Comparison of ENCODE assay signal across 25 cellular contexts in the genomic region with DNA sequence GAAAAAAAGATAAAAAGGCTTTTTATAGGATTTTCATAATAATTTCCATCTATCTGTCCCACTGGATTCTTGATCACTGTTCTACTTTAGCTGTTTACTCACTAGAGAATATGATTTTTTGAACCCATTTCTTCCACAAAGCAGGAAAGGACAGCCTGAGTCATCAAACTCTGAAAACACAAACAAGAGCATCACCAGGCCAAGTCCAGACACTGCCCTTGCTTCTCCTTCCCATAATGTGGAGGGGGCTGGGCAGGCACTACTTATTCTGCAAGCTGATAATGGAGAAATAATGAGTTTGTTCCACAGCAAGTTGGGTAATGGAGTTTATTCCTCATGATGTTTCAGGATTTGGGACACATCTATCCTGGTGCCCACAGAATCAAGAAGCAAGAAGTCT. TPM values are rescaled to one million over a fixed set of nuclear protein-coding genes. Genes with fewer than 3 reads are reported as not detected.
DNase-seq lines count a peak whose midpoint lies in the region; ATAC-seq and TF ChIP-seq lines count a peak whose summit lies in the region.
"Had no signal": no experiment of that assay in that cellular context is flagged by ENCODE, and none has a peak within 500 bp of the region (broad histone marks: within the 10 kb centered on the region; RNA-seq: fewer than 3 reads in every experiment).

No MANE protein-coding gene starts in this region.

- no peak overlapping the region for H3K4me3 Mint-ChIP-seq in MCF 10A (ENCODE audit: unreplicated experiment)
- no peak overlapping the region for H3K4me3 Mint-ChIP-seq in WTC11
- H3K4me3 Mint-ChIP-seq: activated naive CD4-positive, alpha-beta T cell treated with anti-CD3 and anti-CD28 coated beads, Interleukin-2, amount 50 U/mL, for 24 hours; nephron progenitor cell had no signal

- intact Hi-C loops in MCF 10A (cut with micrococcal nuclease), result no loop called here
- intact Hi-C loops in breast epithelium (cut with DNase I; ENCODE audit: low total_unique reads), result no loop called here

- TF ChIP-seq CTCF in MCF 10A (IDR thresholded peaks at IDR 0.05; ENCODE audit: unreplicated experiment), result no peak
- no peak for TF ChIP-seq CTCF in breast epithelium (IDR thresholded peaks at IDR 0.05)
- TF ChIP-seq CTCF in WTC11 (IDR thresholded peaks at IDR 0.05), result no peak
- no peak for TF ChIP-seq CTCF in fibroblast of mammary gland (conservative IDR thresholded peaks at IDR 0.05; ENCODE audit: control insufficient read depth, insufficient read depth, low read depth, low read length)
- no peak for TF ChIP-seq CTCF in GM10266 (IDR thresholded peaks at IDR 0.05; ENCODE audit: control insufficient read depth, insufficient read depth, low read depth, missing control alignments)

- H3K9me3 Mint-ChIP-seq in MCF 10A (ENCODE audit: unreplicated experiment) (peaks cover 9% of the 10 kb centered on the region), WTC11 (peaks cover 16% of the 10 kb centered on the region)
- H3K9me3 Mint-ChIP-seq: activated naive CD4-positive, alpha-beta T cell treated with anti-CD3 and anti-CD28 coated beads, Interleukin-2, amount 50 U/mL, for 24 hours had no signal

- ATAC-seq in WTC11, result no peak
- no peak for ATAC-seq in GM19351 (IDR thresholded peaks at IDR 0.05; ENCODE audit: unreplicated experiment)
- ATAC-seq: GM12878, lower lobe of right lung, sciatic nerve had no signal

- no peaks in the 10 kb centered on the region for H3K36me3 ChIP-seq in breast epithelium
- H3K36me3 ChIP-seq: HAP-1, ovary, transverse colon had no signal

- H3K4me3 ChIP-seq in breast epithelium, result no peak overlapping the region
- H3K4me3 ChIP-seq in fibroblast of mammary gland (ENCODE audit: control insufficient read depth, low read depth, low read length), result no peak overlapping the region
- H3K4me3 ChIP-seq: GM12878, HAP-1, lower lobe of right lung, ovary, stomach, transverse colon had no signal

- BruUV-seq in MCF 10A (replicated peaks; lab: Mats Ljungman, UMichigan), result no TSS peak

- POLR2A ChIA-PET in MCF 10A (lab: Yijun Ruan, JAX) (interaction anchor here (1.3 to 1.4 kb wide), 2 partner anchors 18 to 38 kb away, joined by 3 to 4 read pairs; partner anchors contain the start of gene OGA), WTC11 (lab: Charles Lee) (no interaction called here)

- peaks cover 4 to 10% of the 10 kb centered on the region in 2 donors for H3K9me3 ChIP-seq in breast epithelium
- H3K9me3 ChIP-seq: HAP-1, ovary, transverse colon had no signal

- no peak for TF ChIP-seq POLR2A in breast epithelium (IDR thresholded peaks at IDR 0.05)

- H3K27ac Mint-ChIP-seq in MCF 10A (ENCODE audit: low read depth, unreplicated experiment) (no peak overlapping the region), WTC11 (0 out of 2 replicates have a peak overlapping the region, but pooled peaks have one; percentile 11)
- H3K27ac Mint-ChIP-seq: activated naive CD4-positive, alpha-beta T cell treated with anti-CD3 and anti-CD28 coated beads, Interleukin-2, amount 50 U/mL, for 24 hours; nephron progenitor cell had no signal

- no peaks in the 10 kb centered on the region for H3K27me3 ChIP-seq in breast epithelium
- H3K27me3 ChIP-seq: ovary, stomach, transverse colon had no signal

- H3K27ac ChIP-seq in breast epithelium, result no peak overlapping the region
- H3K27ac ChIP-seq: HL-60, lower lobe of right lung, ovary, stomach, transverse colon had no signal

- CTCF ChIA-PET in MCF 10A (lab: Yijun Ruan, JAX) (interaction anchor here (0.6 to 2.8 kb wide), 6 partner anchors 13 to 233 kb away, joined by 3 to 20 read pairs (median 4); no protein-coding TSS in a partner anchor), WTC11 (lab: Charles Lee) (interaction anchor here (1.2 to 2.8 kb wide), 3 partner anchors 13 to 16 kb away, joined by 3 to 17 read pairs (median 4); partner anchors contain the start of gene KCNIP2)

- DNase-seq in MCF 10A (ENCODE audit: unreplicated experiment), result peak; percentile 34
- no peak for DNase-seq in breast epithelium (ENCODE audit: low spot score in 2 of 2)
- no peak for DNase-seq in WTC11 (ENCODE audit: low spot score)
- DNase-seq in fibroblast of mammary gland (ENCODE audit: low read depth), result peak; percentile 72
- peak; percentile 17 for DNase-seq in stromal cell of bone marrow (ENCODE audit: low read depth)
- no peak for DNase-seq in GM10266 (ENCODE audit: extremely low spot score)
- no peak for DNase-seq in HUDEP-2 (lab: John Stamatoyannopoulos, UW; ENCODE audit: unreplicated experiment in 76 of 76)
- DNase-seq: erythroblast; islet precursor cell; lower lobe of right lung; NCI-H1105 treated with DMSO at 0.1 percent for 48 hours; NCI-H2081; NCI-H446 treated with DMSO at 0.1 percent for 48 hours; nephron progenitor cell; ovary; stimulated activated CD4-positive, alpha-beta T cell treated with anti-CD3 and anti-CD28 coated beads, Interleukin-15, amount 100 ng/mL, for 24 hours; stomach; T1000; transverse colon had no signal

- H3K36me3 Mint-ChIP-seq in MCF 10A (ENCODE audit: insufficient read depth, unreplicated experiment) (peaks cover 21% of the 10 kb centered on the region), WTC11 (peaks cover 13% of the 10 kb centered on the region)

- no peaks in the 10 kb centered on the region for H3K4me1 ChIP-seq in breast epithelium
- H3K4me1 ChIP-seq: HAP-1, stomach, transverse colon had no signal

- no peaks in the 10 kb centered on the region for H3K27me3 Mint-ChIP-seq in MCF 10A (ENCODE audit: insufficient read depth, unreplicated experiment)
- H3K27me3 Mint-ChIP-seq in WTC11 (ENCODE audit: low read depth), result no peaks in the 10 kb centered on the region; the same call in 1 of the 2 replicates
- H3K27me3 Mint-ChIP-seq: activated naive CD4-positive, alpha-beta T cell treated with anti-CD3 and anti-CD28 coated beads, Interleukin-2, amount 50 U/mL, for 24 hours had no signal

- H3K4me1 Mint-ChIP-seq in MCF 10A (ENCODE audit: insufficient read depth, unreplicated experiment), result no peaks in the 10 kb centered on the region
- H3K4me1 Mint-ChIP-seq in WTC11, result no peaks in the 10 kb centered on the region
- H3K4me1 Mint-ChIP-seq: activated naive CD4-positive, alpha-beta T cell treated with anti-CD3 and anti-CD28 coated beads, Interleukin-2, amount 50 U/mL, for 24 hours; nephron progenitor cell had no signal

TF ChIP-seq in WTC11, 78 proteins besides CTCF, POLR2A, EP300 and RAD21:
- TF ChIP-seq NR3C1 (CRISPR knock-in tag; conservative IDR thresholded peaks at IDR 0.05; ENCODE audit: low read depth) (no peak), ZNF232 (CRISPR knock-in tag; IDR thresholded peaks at IDR 0.05) (no peak), IRF2 (CRISPR knock-in tag; IDR thresholded peaks at IDR 0.05; ENCODE audit: borderline replicate concordance, low read depth) (no peak)

RNA-seq across cellular contexts. Expression of gene KCNIP2, which starts 13.0 kb away (rescaled TPM):
- total RNA-seq in MCF 10A (2022) (2.1 and 2.6 TPM in 2 replicates), breast epithelium (10 to 100 TPM; 11.9 to 90.4 (median 20.6) TPM), WTC11 (2021) (4.5 to 5.4 TPM (median 5.2 TPM) in 3 replicates)

RNA-seq across cellular contexts. Expression of gene OGA, which starts 38.4 kb away (rescaled TPM):
- 96.1 and 115 TPM in 2 replicates for total RNA-seq in MCF 10A (2022)
- 100 to 1,000 TPM; 169 to 200 (median 181) TPM for total RNA-seq in breast epithelium
- total RNA-seq in WTC11 (2021), result 110 to 111 TPM (median 110 TPM) in 3 replicates

Comparison
In these comparisons a context has a peak if more than half of its experiments do, and no peak if none do; other contexts are left out.
1. DNase-seq: peak in MCF 10A (single experiment), fibroblast of mammary gland (single experiment) and stromal cell of bone marrow (single experiment); none in breast epithelium (0 of 2), WTC11 (single experiment), GM10266 (single experiment) and HUDEP-2 (0 of 76).